Comparison of ENCODE assay signal across 1 cellular context in genomic region chr7:129225206-129225930, GRCh38.
TF ChIP-seq lines count a peak whose summit lies in the region.

No MANE protein-coding gene starts in this region.

TF ChIP-seq in K562, 482 proteins besides CTCF, POLR2A, EP300 and RAD21 (continued from another document and continues in another):
- TF ChIP-seq, protein P1, sequence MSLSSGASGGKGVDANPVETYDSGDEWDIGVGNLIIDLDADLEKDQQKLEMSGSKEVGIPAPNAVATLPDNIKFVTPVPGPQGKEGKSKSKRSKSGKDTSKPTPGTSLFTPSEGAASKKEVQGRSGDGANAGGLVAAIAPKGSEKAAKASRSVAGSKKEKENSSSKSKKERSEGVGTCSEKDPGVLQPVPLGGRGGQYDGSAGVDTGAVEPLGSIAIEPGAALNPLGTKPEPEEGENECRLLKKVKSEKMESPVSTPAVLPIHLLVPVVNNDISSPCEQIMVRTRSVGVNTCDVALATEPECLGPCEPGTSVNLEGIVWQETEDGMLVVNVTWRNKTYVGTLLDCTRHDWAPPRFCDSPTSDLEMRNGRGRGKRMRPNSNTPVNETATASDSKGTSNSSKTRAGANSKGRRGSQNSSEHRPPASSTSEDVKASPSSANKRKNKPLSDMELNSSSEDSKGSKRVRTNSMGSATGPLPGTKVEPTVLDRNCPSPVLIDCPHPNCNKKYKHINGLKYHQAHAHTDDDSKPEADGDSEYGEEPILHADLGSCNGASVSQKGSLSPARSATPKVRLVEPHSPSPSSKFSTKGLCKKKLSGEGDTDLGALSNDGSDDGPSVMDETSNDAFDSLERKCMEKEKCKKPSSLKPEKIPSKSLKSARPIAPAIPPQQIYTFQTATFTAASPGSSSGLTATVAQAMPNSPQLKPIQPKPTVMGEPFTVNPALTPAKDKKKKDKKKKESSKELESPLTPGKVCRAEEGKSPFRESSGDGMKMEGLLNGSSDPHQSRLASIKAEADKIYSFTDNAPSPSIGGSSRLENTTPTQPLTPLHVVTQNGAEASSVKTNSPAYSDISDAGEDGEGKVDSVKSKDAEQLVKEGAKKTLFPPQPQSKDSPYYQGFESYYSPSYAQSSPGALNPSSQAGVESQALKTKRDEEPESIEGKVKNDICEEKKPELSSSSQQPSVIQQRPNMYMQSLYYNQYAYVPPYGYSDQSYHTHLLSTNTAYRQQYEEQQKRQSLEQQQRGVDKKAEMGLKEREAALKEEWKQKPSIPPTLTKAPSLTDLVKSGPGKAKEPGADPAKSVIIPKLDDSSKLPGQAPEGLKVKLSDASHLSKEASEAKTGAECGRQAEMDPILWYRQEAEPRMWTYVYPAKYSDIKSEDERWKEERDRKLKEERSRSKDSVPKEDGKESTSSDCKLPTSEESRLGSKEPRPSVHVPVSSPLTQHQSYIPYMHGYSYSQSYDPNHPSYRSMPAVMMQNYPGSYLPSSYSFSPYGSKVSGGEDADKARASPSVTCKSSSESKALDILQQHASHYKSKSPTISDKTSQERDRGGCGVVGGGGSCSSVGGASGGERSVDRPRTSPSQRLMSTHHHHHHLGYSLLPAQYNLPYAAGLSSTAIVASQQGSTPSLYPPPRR (CRISPR knock-in tag; IDR thresholded peaks at IDR 0.05; ENCODE audit: borderline replicate concordance) = no peak
- TF ChIP-seq MCM2 (IDR thresholded peaks at IDR 0.05; ENCODE audit: low read depth) (no peak), ZNF263 (CRISPR knock-in tag; IDR thresholded peaks at IDR 0.05; ENCODE audit: borderline replicate concordance) (no peak), CEBPG (CRISPR knock-in tag; IDR thresholded peaks at IDR 0.05) (no peak), CEBPG (tag; conservative IDR thresholded peaks at IDR 0.05 in 1 of 2, IDR thresholded peaks at IDR 0.05 in 1 of 2) (no peak), ZNF830 (CRISPR knock-in tag; IDR thresholded peaks at IDR 0.05) (no peak), EWSR1 (IDR thresholded peaks at IDR 0.05; ENCODE audit: borderline replicate concordance, low read depth, partially characterized antibody) (no peak), KDM1A (IDR thresholded peaks at IDR 0.05) (no peak), KLF10 (CRISPR knock-in tag; IDR thresholded peaks at IDR 0.05) (no peak), NFXL1 (CRISPR knock-in tag; IDR thresholded peaks at IDR 0.05) (no peak), NFRKB (IDR thresholded peaks at IDR 0.05; ENCODE audit: low read depth) (no peak), ZNF77 (CRISPR knock-in tag; IDR thresholded peaks at IDR 0.05) (no peak), ZNF592 (IDR thresholded peaks at IDR 0.05) (no peak), KAT7 (CRISPR knock-in tag; IDR thresholded peaks at IDR 0.05; ENCODE audit: borderline replicate concordance) (0 out of 2 replicates have a peak, but pooled peaks have one; percentile 29), ETV5 (CRISPR knock-in tag; IDR thresholded peaks at IDR 0.05; ENCODE audit: low read depth) (no peak; the same call in 1 of the 2 replicates), ZBTB17 (CRISPR knock-in tag; IDR thresholded peaks at IDR 0.05) (no peak; the same call in 1 of the 2 replicates), ZNF277 (CRISPR knock-in tag; IDR thresholded peaks at IDR 0.05; ENCODE audit: borderline replicate concordance) (no peak; the same call in 1 of the 2 replicates), ADNP (tag; IDR thresholded peaks at IDR 0.05) (no peak), ZNF551 (CRISPR knock-in tag; IDR thresholded peaks at IDR 0.05) (no peak), ETS2 (tag; IDR thresholded peaks at IDR 0.05; ENCODE audit: borderline replicate concordance, poor library complexity, severe bottlenecking) (no peak), CEBPB (tag; IDR thresholded peaks at IDR 0.05) (no peak), PATZ1 (CRISPR knock-in tag; IDR thresholded peaks at IDR 0.05; ENCODE audit: borderline replicate concordance) (no peak), HEY1 (CRISPR knock-in tag; IDR thresholded peaks at IDR 0.05; ENCODE audit: borderline replicate concordance) (no peak), TCF7L2 (IDR thresholded peaks at IDR 0.05; ENCODE audit: low read depth, low read length) (no peak), NFATC3 (IDR thresholded peaks at IDR 0.05) (no peak), ETV1 (tag; conservative IDR thresholded peaks at IDR 0.05; ENCODE audit: low read depth) (no peak), RHOXF2B (CRISPR knock-in tag; conservative IDR thresholded peaks at IDR 0.05) (no peak), GABPB2 (CRISPR knock-in tag; conservative IDR thresholded peaks at IDR 0.05) (no peak), FUS (optimal IDR thresholded peaks at IDR 0.05; ENCODE audit: low read depth, low read length) (peak; percentile 74), ELF1 (tag; IDR thresholded peaks at IDR 0.05) (no peak), BHLHE40 (IDR thresholded peaks at IDR 0.05; ENCODE audit: low read length) (no peak), ZNF146 (CRISPR knock-in tag; IDR thresholded peaks at IDR 0.05; ENCODE audit: unreplicated experiment) (no peak), ZNF511 (CRISPR knock-in tag; IDR thresholded peaks at IDR 0.05) (no peak), LCOR (CRISPR knock-in tag; IDR thresholded peaks at IDR 0.05) (no peak)
- TF ChIP-seq, protein P2, sequence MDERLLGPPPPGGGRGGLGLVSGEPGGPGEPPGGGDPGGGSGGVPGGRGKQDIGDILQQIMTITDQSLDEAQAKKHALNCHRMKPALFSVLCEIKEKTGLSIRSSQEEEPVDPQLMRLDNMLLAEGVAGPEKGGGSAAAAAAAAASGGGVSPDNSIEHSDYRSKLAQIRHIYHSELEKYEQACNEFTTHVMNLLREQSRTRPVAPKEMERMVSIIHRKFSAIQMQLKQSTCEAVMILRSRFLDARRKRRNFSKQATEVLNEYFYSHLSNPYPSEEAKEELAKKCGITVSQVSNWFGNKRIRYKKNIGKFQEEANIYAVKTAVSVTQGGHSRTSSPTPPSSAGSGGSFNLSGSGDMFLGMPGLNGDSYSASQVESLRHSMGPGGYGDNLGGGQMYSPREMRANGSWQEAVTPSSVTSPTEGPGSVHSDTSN (CRISPR knock-in tag; IDR thresholded peaks at IDR 0.05; ENCODE audit: low read depth) = no peak
- TF ChIP-seq, protein P2 (tag; conservative IDR thresholded peaks at IDR 0.05; ENCODE audit: low read depth) = no peak
- TF ChIP-seq, protein P3, sequence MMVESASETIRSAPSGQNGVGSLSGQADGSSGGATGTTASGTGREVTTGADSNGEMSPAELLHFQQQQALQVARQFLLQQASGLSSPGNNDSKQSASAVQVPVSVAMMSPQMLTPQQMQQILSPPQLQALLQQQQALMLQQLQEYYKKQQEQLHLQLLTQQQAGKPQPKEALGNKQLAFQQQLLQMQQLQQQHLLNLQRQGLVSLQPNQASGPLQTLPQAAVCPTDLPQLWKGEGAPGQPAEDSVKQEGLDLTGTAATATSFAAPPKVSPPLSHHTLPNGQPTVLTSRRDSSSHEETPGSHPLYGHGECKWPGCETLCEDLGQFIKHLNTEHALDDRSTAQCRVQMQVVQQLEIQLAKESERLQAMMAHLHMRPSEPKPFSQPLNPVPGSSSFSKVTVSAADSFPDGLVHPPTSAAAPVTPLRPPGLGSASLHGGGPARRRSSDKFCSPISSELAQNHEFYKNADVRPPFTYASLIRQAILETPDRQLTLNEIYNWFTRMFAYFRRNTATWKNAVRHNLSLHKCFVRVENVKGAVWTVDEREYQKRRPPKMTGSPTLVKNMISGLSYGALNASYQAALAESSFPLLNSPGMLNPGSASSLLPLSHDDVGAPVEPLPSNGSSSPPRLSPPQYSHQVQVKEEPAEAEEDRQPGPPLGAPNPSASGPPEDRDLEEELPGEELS (CRISPR knock-in tag; IDR thresholded peaks at IDR 0.05; ENCODE audit: borderline replicate concordance) = peak; percentile 88; the same call in 1 of the 2 replicates
- TF ChIP-seq, protein P4, sequence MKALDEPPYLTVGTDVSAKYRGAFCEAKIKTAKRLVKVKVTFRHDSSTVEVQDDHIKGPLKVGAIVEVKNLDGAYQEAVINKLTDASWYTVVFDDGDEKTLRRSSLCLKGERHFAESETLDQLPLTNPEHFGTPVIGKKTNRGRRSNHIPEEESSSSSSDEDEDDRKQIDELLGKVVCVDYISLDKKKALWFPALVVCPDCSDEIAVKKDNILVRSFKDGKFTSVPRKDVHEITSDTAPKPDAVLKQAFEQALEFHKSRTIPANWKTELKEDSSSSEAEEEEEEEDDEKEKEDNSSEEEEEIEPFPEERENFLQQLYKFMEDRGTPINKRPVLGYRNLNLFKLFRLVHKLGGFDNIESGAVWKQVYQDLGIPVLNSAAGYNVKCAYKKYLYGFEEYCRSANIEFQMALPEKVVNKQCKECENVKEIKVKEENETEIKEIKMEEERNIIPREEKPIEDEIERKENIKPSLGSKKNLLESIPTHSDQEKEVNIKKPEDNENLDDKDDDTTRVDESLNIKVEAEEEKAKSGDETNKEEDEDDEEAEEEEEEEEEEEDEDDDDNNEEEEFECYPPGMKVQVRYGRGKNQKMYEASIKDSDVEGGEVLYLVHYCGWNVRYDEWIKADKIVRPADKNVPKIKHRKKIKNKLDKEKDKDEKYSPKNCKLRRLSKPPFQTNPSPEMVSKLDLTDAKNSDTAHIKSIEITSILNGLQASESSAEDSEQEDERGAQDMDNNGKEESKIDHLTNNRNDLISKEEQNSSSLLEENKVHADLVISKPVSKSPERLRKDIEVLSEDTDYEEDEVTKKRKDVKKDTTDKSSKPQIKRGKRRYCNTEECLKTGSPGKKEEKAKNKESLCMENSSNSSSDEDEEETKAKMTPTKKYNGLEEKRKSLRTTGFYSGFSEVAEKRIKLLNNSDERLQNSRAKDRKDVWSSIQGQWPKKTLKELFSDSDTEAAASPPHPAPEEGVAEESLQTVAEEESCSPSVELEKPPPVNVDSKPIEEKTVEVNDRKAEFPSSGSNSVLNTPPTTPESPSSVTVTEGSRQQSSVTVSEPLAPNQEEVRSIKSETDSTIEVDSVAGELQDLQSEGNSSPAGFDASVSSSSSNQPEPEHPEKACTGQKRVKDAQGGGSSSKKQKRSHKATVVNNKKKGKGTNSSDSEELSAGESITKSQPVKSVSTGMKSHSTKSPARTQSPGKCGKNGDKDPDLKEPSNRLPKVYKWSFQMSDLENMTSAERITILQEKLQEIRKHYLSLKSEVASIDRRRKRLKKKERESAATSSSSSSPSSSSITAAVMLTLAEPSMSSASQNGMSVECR (CRISPR knock-in tag; IDR thresholded peaks at IDR 0.05) = no peak
